3 cellular contexts compared by ENCODE assay signal in the genomic region with DNA sequence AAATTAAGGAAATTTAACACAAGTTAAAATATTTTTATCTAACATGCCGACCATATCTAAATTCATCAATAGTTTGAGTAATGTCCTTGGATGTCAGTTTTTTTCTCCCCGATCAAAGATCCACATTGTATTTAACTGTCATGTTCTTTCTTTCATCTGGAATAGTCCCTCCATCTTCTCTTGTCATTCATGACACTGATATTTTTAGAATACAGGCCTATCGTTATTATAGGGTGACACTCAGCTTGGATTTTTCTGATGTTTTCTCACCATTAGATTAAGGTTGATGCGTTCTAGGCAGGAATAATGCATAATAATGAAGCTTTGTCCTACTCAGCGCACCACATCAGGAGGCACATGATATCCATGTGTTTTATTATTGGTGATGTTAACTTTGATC. TPM values are rescaled to one million over a fixed set of nuclear protein-coding genes. Genes with fewer than 3 reads are reported as not detected.
"Had no signal": no experiment of that assay in that cellular context is flagged by ENCODE, and none has a peak within 500 bp of the region (broad histone marks: within the 10 kb centered on the region; RNA-seq: fewer than 3 reads in every experiment).

No MANE protein-coding gene starts in this region.

- DNase-seq: GDM1, GF-D8 had no signal

- ATAC-seq: GM12878 had no signal

- H3K4me3 ChIP-seq: GM12878 had no signal

RNA-seq across cellular contexts. Expression of a gene that starts 13.2 kb away (rescaled TPM):
- total RNA-seq: GM12878 had no signal
